8 cellular contexts compared by ENCODE assay signal in genomic region chr3:11379238-11379823, GRCh38.
DNase-seq lines count a peak whose midpoint lies in the region; ATAC-seq and TF ChIP-seq lines count a peak whose summit lies in the region.

No MANE protein-coding gene starts in this region.

- no peaks in the 10 kb centered on the region for H3K27me3 Mint-ChIP-seq in chondrocyte (ENCODE audit: low read depth)

- no peaks in the 10 kb centered on the region for H3K4me1 ChIP-seq in liver (ENCODE audit: control insufficient read depth in 4 of 4, insufficient read depth in 4 of 4, low read length in 3 of 4)

- H3K27ac ChIP-seq in liver (ENCODE audit: low read depth in 1 of 2, low read length in 2 of 2): peak overlapping the region in 1 of 2 donors; percentile 10

- H3K9me3 Mint-ChIP-seq in chondrocyte (ENCODE audit: low read depth): no peaks in the 10 kb centered on the region

- H3K27me3 ChIP-seq in liver (ENCODE audit: control insufficient read depth in 4 of 4, insufficient read depth in 4 of 4, low read length in 3 of 4): no peaks in the 10 kb centered on the region

- DNase-seq in A172 (ENCODE audit: low spot score): peak; percentile 65
- peak; percentile 22 for DNase-seq in GM10266 (ENCODE audit: extremely low spot score)
- peak; percentile 47 for DNase-seq in NCI-H748 treated with DMSO at 0.1 percent for 48 hours (lab: John Stamatoyannopoulos, UW)
- no peak for DNase-seq in chondrocyte (ENCODE audit: low spot score)
- no peak for DNase-seq in activated naive CD4-positive, alpha-beta T cell (lab: John Stamatoyannopoulos, UW)
- DNase-seq in occipital lobe (lab: John Stamatoyannopoulos, UW): no peak

- peak overlapping the region; percentile 56 for H3K4me3 Mint-ChIP-seq in chondrocyte (ENCODE audit: unreplicated experiment)

- peaks cover 51% of the 10 kb centered on the region for H3K4me1 Mint-ChIP-seq in chondrocyte (ENCODE audit: low read depth)

- ATAC-seq in HG03439 (IDR thresholded peaks at IDR 0.05; ENCODE audit: unreplicated experiment): no peak

- H3K9me3 ChIP-seq in liver (ENCODE audit: control insufficient read depth in 4 of 4, low read length in 3 of 4): no peaks in the 10 kb centered on the region

- TF ChIP-seq CTCF in GM10266 (IDR thresholded peaks at IDR 0.05; ENCODE audit: control insufficient read depth, insufficient read depth, low read depth, missing control alignments) (peak; percentile 59), chondrocyte (IDR thresholded peaks at IDR 0.05) (peak; percentile 93), liver (IDR thresholded peaks at IDR 0.05; ENCODE audit: low read depth, low read length, missing input control) (peak; percentile 73)

- H3K4me3 ChIP-seq in liver (ENCODE audit: low read depth in 1 of 3, low read length in 3 of 3): no peak overlapping the region

- 56% methylated on average over 2 of the region's 2 CpGs for WGBS in liver

- peaks cover 0 to 4% (median 0%) of the 10 kb centered on the region in 4 donors for H3K36me3 ChIP-seq in liver (ENCODE audit: control insufficient read depth in 4 of 4, insufficient read depth in 3 of 4, low read depth in 1 of 4, low read length in 3 of 4)

- no peaks in the 10 kb centered on the region for H3K36me3 Mint-ChIP-seq in chondrocyte (ENCODE audit: low read depth)

- no peak overlapping the region for H3K9ac ChIP-seq in liver (ENCODE audit: low read depth in 1 of 2, low read length in 2 of 2)

- TF ChIP-seq RAD21 in liver (IDR thresholded peaks at IDR 0.05): peak; percentile 86 to 87

- peak overlapping the region; percentile 98 for H3K27ac Mint-ChIP-seq in chondrocyte (ENCODE audit: unreplicated experiment)

TF ChIP-seq in liver, 16 proteins besides CTCF, POLR2A, EP300 and RAD21:
- TF ChIP-seq JUND (IDR thresholded peaks at IDR 0.05) (no peak), NR2F2 (IDR thresholded peaks at IDR 0.05) (no peak), RXRA (IDR thresholded peaks at IDR 0.05) (no peak), MAX (IDR thresholded peaks at IDR 0.05) (no peak), EGR1 (IDR thresholded peaks at IDR 0.05; ENCODE audit: low read depth in 2 of 2) (no peak), SP1 (IDR thresholded peaks at IDR 0.05) (no peak), HNF4G (IDR thresholded peaks at IDR 0.05) (no peak), TAF1 (conservative IDR thresholded peaks at IDR 0.05) (no peak), YY1 (IDR thresholded peaks at IDR 0.05) (no peak), GABPA (IDR thresholded peaks at IDR 0.05 in 1 of 2, conservative IDR thresholded peaks at IDR 0.05 in 1 of 2) (no peak), FOXA1 (IDR thresholded peaks at IDR 0.05) (no peak)
- TF ChIP-seq, protein P1, sequence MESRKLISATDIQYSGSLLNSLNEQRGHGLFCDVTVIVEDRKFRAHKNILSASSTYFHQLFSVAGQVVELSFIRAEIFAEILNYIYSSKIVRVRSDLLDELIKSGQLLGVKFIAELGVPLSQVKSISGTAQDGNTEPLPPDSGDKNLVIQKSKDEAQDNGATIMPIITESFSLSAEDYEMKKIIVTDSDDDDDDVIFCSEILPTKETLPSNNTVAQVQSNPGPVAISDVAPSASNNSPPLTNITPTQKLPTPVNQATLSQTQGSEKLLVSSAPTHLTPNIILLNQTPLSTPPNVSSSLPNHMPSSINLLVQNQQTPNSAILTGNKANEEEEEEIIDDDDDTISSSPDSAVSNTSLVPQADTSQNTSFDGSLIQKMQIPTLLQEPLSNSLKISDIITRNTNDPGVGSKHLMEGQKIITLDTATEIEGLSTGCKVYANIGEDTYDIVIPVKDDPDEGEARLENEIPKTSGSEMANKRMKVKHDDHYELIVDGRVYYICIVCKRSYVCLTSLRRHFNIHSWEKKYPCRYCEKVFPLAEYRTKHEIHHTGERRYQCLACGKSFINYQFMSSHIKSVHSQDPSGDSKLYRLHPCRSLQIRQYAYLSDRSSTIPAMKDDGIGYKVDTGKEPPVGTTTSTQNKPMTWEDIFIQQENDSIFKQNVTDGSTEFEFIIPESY (IDR thresholded peaks at IDR 0.05): no peak
TF ChIP-seq in liver: peak in this region for 0.

Comparison
In these comparisons a context has a peak if more than half of its experiments do, and no peak if none do; other contexts are left out.
1. DNase-seq: peak in A172 (single experiment), GM10266 (single experiment) and NCI-H748 treated with DMSO at 0.1 percent for 48 hours (single experiment); none in chondrocyte (single experiment), activated naive CD4-positive, alpha-beta T cell (0 of 4) and occipital lobe (single experiment).
2. Peak in every context shown above with its lines, with median percentiles within 50 percentile points of each other: CTCF ChIP-seq.